In genomic region chr5:2686296-2686695, GRCh38 we compare ENCODE assay signal across 21 cellular contexts.
DNase-seq lines count a peak whose midpoint lies in the region; ATAC-seq and TF ChIP-seq lines count a peak whose summit lies in the region.
"Had no signal": no experiment of that assay in that cellular context is flagged by ENCODE, and none has a peak within 500 bp of the region (broad histone marks: within the 10 kb centered on the region; RNA-seq: fewer than 3 reads in every experiment).

No MANE protein-coding gene starts in this region.

- CTCF ChIA-PET in RWPE1 (lab: Yijun Ruan, JAX), result interaction anchor here (0.5 kb wide), 1 partner anchor 1610 kb away, joined by 3 read pairs; no protein-coding TSS in a partner anchor

- peak; percentile 39 for ATAC-seq in foreskin keratinocyte
- no peak for ATAC-seq in HG03108 (IDR thresholded peaks at IDR 0.05; ENCODE audit: unreplicated experiment)
- ATAC-seq: activated T-cell treated with anti-CD3 and anti-CD28 coated beads, Interleukin-2, amount 50 U/mL, for 4 hours had no signal

- no peak for TF ChIP-seq POLR2A in suprapubic skin (IDR thresholded peaks at IDR 0.05)

- peak overlapping the region; percentile 71 for H3K27ac ChIP-seq in RWPE1
- H3K27ac ChIP-seq in foreskin keratinocyte, result no peak overlapping the region
- H3K27ac ChIP-seq in suprapubic skin, result peak overlapping the region; percentile 58
- H3K27ac ChIP-seq: 22Rv1, neutrophil, SK-N-MC, upper lobe of left lung had no signal

- WGBS in suprapubic skin, result 44% methylated on average over 10 of the region's 13 CpGs

- H3K4me1 ChIP-seq in foreskin keratinocyte (peaks cover 20% of the 10 kb centered on the region), suprapubic skin (peaks cover 22% of the 10 kb centered on the region)
- H3K4me1 ChIP-seq: upper lobe of left lung had no signal

- H3K27me3 ChIP-seq in foreskin keratinocyte, result peaks cover 12% of the 10 kb centered on the region
- peaks cover 3% of the 10 kb centered on the region for H3K27me3 ChIP-seq in suprapubic skin
- H3K27me3 ChIP-seq in MG63, result peaks cover 33% of the 10 kb centered on the region
- H3K27me3 ChIP-seq: neutrophil, upper lobe of left lung had no signal

- H3K4me3 ChIP-seq in suprapubic skin (peak overlapping the region; percentile 26), MG63 (no peak overlapping the region)
- H3K4me3 ChIP-seq: SK-N-MC, smooth muscle cell, upper lobe of left lung had no signal

- no peak for TF ChIP-seq CTCF in RWPE1 (conservative IDR thresholded peaks at IDR 0.05; ENCODE audit: low read depth)
- TF ChIP-seq CTCF in foreskin keratinocyte (conservative IDR thresholded peaks at IDR 0.05), result no peak
- no peak for TF ChIP-seq CTCF in suprapubic skin (IDR thresholded peaks at IDR 0.05)

- no peak for TF ChIP-seq EP300 in suprapubic skin (IDR thresholded peaks at IDR 0.05)

- peak; percentile 22 for DNase-seq in NCI-H1105 treated with DMSO at 0.1 percent for 48 hours (lab: John Stamatoyannopoulos, UW)
- DNase-seq in NCI-H1105 (lab: John Stamatoyannopoulos, UW), result no peak
- no peak for DNase-seq in RWPE1 (ENCODE audit: low spot score)
- DNase-seq in foreskin keratinocyte, result peak; percentile 18 to 46
- peak in 1 of 2 donors; percentile 67 for DNase-seq in suprapubic skin (ENCODE audit: low spot score in 2 of 2)
- DNase-seq in D341Med (ENCODE audit: low spot score), result no peak
- DNase-seq in MG63, result no peak
- DNase-seq: activated CD4-positive, alpha-beta T cell treated with anti-CD3 and anti-CD28 coated beads, Interleukin-2, amount 10 ng/mL, durations not matched to agents 24 days and 14 days; activated naive CD4-positive, alpha-beta T cell treated with anti-CD3 and anti-CD28 coated beads, Interleukin-2, amount 50 U/mL, for 16 hours; activated T-cell treated with anti-CD3 and anti-CD28 coated beads, Interleukin-2, amount 50 U/mL, for 4 hours; CD4-positive, alpha-beta memory T cell; kidney glomerular epithelial cell; NCI-H1092; NCI-H526; stimulated activated CD4-positive, alpha-beta T cell treated with anti-CD3 and anti-CD28 coated beads, Interleukin-2, amount 100 ng/mL, for 24 hours; upper lobe of left lung had no signal

- POLR2A ChIA-PET in RWPE1 (lab: Yijun Ruan, JAX; ENCODE audit: low non-redundant PET), result no interaction called here

- H3K9me3 ChIP-seq in suprapubic skin (no peaks in the 10 kb centered on the region), MG63 (peaks cover 6% of the 10 kb centered on the region)
- H3K9me3 ChIP-seq: neutrophil had no signal

- H3K36me3 ChIP-seq in suprapubic skin (no peaks in the 10 kb centered on the region), MG63 (no peaks in the 10 kb centered on the region)
- H3K36me3 ChIP-seq: neutrophil, upper lobe of left lung had no signal

Comparison
In these comparisons a context has a peak if more than half of its experiments do, and no peak if none do; other contexts are left out.
1. DNase-seq: peak in NCI-H1105 treated with DMSO at 0.1 percent for 48 hours (single experiment) and foreskin keratinocyte (2 of 2); none in NCI-H1105 (single experiment), RWPE1 (single experiment), D341Med (single experiment) and MG63 (single experiment).